9 cellular contexts compared by ENCODE assay signal in genomic region chr18:50356036-50356945, GRCh38. TPM values are rescaled to one million over a fixed set of nuclear protein-coding genes. Genes with fewer than 3 reads are reported as not detected.
A peak's percentile ranks its signal among the peaks of the same experiment; 100 is the strongest.
DNase-seq lines count a peak whose midpoint lies in the region; ATAC-seq and TF ChIP-seq lines count a peak whose summit lies in the region.
"Had no signal": no experiment of that assay in that cellular context is flagged by ENCODE, and none has a peak within 500 bp of the region (broad histone marks: within the 10 kb centered on the region; RNA-seq: fewer than 3 reads in every experiment).

No MANE protein-coding gene starts in this region.

- ATAC-seq in activated naive CD4-positive, alpha-beta T cell treated with anti-CD3 and anti-CD28 coated beads, Interleukin-2, amount 50 U/mL, for 72 hours, result peak; percentile 49 to 63
- peak; percentile 85 for ATAC-seq in HG02885 (IDR thresholded peaks at IDR 0.05; ENCODE audit: poor library complexity, unreplicated experiment)

- no peaks in the 10 kb centered on the region for H3K36me3 Mint-ChIP-seq in activated naive CD4-positive, alpha-beta T cell treated with anti-CD3 and anti-CD28 coated beads, Interleukin-2, amount 50 U/mL, for 72 hours
- H3K36me3 Mint-ChIP-seq: activated naive CD8-positive, alpha-beta T cell had no signal

- H3K9ac ChIP-seq in OCI-LY3 (ENCODE audit: low read length), result peak overlapping the region; percentile 43

- peaks cover 32% of the 10 kb centered on the region for H3K27me3 ChIP-seq in OCI-LY3 (ENCODE audit: low read depth, low read length)

- H3K27ac ChIP-seq in OCI-LY3 (ENCODE audit: low read length), result peak overlapping the region; percentile 87

- H3K4me3 ChIP-seq in OCI-LY3 (ENCODE audit: low read length), result peak overlapping the region; percentile 53
- H3K4me3 ChIP-seq in fibroblast of pulmonary artery (replicated peaks; ENCODE audit: low read depth, low read length), result no peak overlapping the region

- no peaks in the 10 kb centered on the region for H3K9me3 ChIP-seq in OCI-LY3 (ENCODE audit: insufficient read depth, low read length)

- H3K9me3 Mint-ChIP-seq in activated naive CD4-positive, alpha-beta T cell treated with anti-CD3 and anti-CD28 coated beads, Interleukin-2, amount 50 U/mL, for 72 hours, result no peaks in the 10 kb centered on the region

- H3K4me1 ChIP-seq in OCI-LY3 (ENCODE audit: low read length), result peaks cover 23% of the 10 kb centered on the region

- peak overlapping the region in 1 of 2 donors; percentile 70 for H3K27ac Mint-ChIP-seq in activated naive CD4-positive, alpha-beta T cell treated with anti-CD3 and anti-CD28 coated beads, Interleukin-2, amount 50 U/mL, for 72 hours
- H3K27ac Mint-ChIP-seq: activated naive CD8-positive, alpha-beta T cell had no signal

- DNase-seq in activated naive CD4-positive, alpha-beta T cell treated with anti-CD3 and anti-CD28 coated beads, Interleukin-2, amount 50 U/mL, for 72 hours (ENCODE audit: low spot score in 2 of 2), result no peak
- DNase-seq in activated naive CD4-positive, alpha-beta T cell treated with anti-CD3 and anti-CD28 coated beads, Interleukin-2, amount 50 U/mL, for 16 hours, result no peak
- DNase-seq in fibroblast of pulmonary artery (ENCODE audit: low read depth) (peak; percentile 19), NCI-H2227 (lab: John Stamatoyannopoulos, UW; ENCODE audit: unreplicated experiment) (no peak), occipital lobe (lab: John Stamatoyannopoulos, UW) (no peak)
- no peak for DNase-seq in stimulated activated CD4-positive, alpha-beta T cell treated with anti-CD3 and anti-CD28 coated beads, Interleukin-15, amount 100 ng/mL, for 24 hours

- TF ChIP-seq CTCF in OCI-LY3 (IDR thresholded peaks at IDR 0.05; ENCODE audit: low read depth, low read length) (peak; percentile 51), fibroblast of pulmonary artery (IDR thresholded peaks at IDR 0.05; ENCODE audit: low read length, missing control alignments) (peak; percentile 32)

- no peaks in the 10 kb centered on the region for H4K20me1 ChIP-seq in OCI-LY3 (ENCODE audit: insufficient read depth, low read length)

- no peaks in the 10 kb centered on the region for H3K79me2 ChIP-seq in OCI-LY3 (ENCODE audit: low read length)

- peak overlapping the region; percentile 84 for H2AFZ ChIP-seq in OCI-LY3 (ENCODE audit: low read depth, low read length)

- H3K36me3 ChIP-seq in OCI-LY3 (replicated peaks; ENCODE audit: low read depth, low read length), result no peaks in the 10 kb centered on the region

- H3K4me2 ChIP-seq in OCI-LY3 (ENCODE audit: low read length), result peak overlapping the region; percentile 69

RNA-seq across cellular contexts. Expression of gene SKA1, which starts 18.6 kb away (rescaled TPM):
- total RNA-seq in activated naive CD4-positive, alpha-beta T cell treated with anti-CD3 and anti-CD28 coated beads, Interleukin-2, amount 50 U/mL, for 72 hours, result 10 to 100 TPM; 34.6 to 55.4 TPM
- total RNA-seq in occipital lobe, result 2.3 TPM

Comparison
In these comparisons a context has a peak if more than half of its experiments do, and no peak if none do; other contexts are left out.
1. RNA of gene SKA1, which starts 18.6 kb away (total RNA-seq): 34.6 to 55.4 TPM in activated naive CD4-positive, alpha-beta T cell treated with anti-CD3 and anti-CD28 coated beads, Interleukin-2, amount 50 U/mL, for 72 hours; 2.3 TPM in occipital lobe (single experiment); every median in the first group is over 10 times any median in the second.